In genomic region chr10:109982812-109983211, GRCh38 we compare ENCODE assay signal across 18 cellular contexts.
"Had no signal": no experiment of that assay in that cellular context is flagged by ENCODE, and none has a peak within 500 bp of the region (broad histone marks: within the 10 kb centered on the region; RNA-seq: fewer than 3 reads in every experiment).

No MANE protein-coding gene starts in this region.

- H3K4me1 ChIP-seq: prostate gland, right lobe of liver, uterus had no signal

- H3K36me3 ChIP-seq: cardiac muscle cell, prostate gland, right lobe of liver, spleen, uterus had no signal

- H3K9me3 ChIP-seq: mucosa of descending colon, prostate gland, right lobe of liver, uterus had no signal

- H3K27ac ChIP-seq: cardiac muscle cell, epithelial cell of prostate, prostate gland, spleen had no signal

- DNase-seq: cortex of kidney; effector memory CD8-positive, alpha-beta T cell; glutamatergic neuron; immature natural killer cell; mucosa of descending colon; natural killer cell; nucleus accumbens; right lobe of liver; spleen; stimulated activated CD4-positive, alpha-beta T cell treated with anti-CD3 and anti-CD28 coated beads, Interleukin-2, amount 100 ng/mL, for 24 hours; stimulated activated naive CD4-positive, alpha-beta T cell; T-helper 2 cell; uterus had no signal

- ATAC-seq: activated naive CD4-positive, alpha-beta T cell treated with anti-CD3 and anti-CD28 coated beads, Interleukin-2, amount 50 U/mL, for 72 hours; effector memory CD8-positive, alpha-beta T cell; mucosa of descending colon; natural killer cell had no signal

- H3K27me3 ChIP-seq: cardiac muscle cell, right lobe of liver, spleen, uterus had no signal

- H3K4me3 ChIP-seq: cardiac muscle cell, lung, mucosa of descending colon, prostate gland, right lobe of liver, spleen, uterus had no signal
